ENCODE assay signal across 8 cellular contexts in genomic region chr3:43893721-43894120, GRCh38.
A peak's percentile ranks its signal among the peaks of the same experiment; 100 is the strongest.
DNase-seq lines count a peak whose midpoint lies in the region; ATAC-seq and TF ChIP-seq lines count a peak whose summit lies in the region.

No MANE protein-coding gene starts in this region.

- intact Hi-C loops in activated CD4-positive, alpha-beta T cell treated with anti-CD3 and anti-CD28 coated beads for 36 hours (cut with DNase I, micrococcal nuclease): loop anchor here (1.0 to 5.0 kb wide), 4 partner anchors 103 to 203 kb away; partner anchors contain the start of gene ABHD5 (in 1 of the 2)
- intact Hi-C loops in activated CD8-positive, alpha-beta T cell treated with anti-CD3 and anti-CD28 coated beads for 36 hours (cut with micrococcal nuclease): no loop called here

- H3K27me3 ChIP-seq in iPS-15b (ENCODE audit: control insufficient read depth, insufficient read depth, low read length): peaks cover 28% of the 10 kb centered on the region
- peaks cover 8 to 21% of the 10 kb centered on the region in 2 donors for H3K27me3 ChIP-seq in stomach smooth muscle (ENCODE audit: control insufficient read depth in 1 of 2, insufficient read depth in 2 of 2, low read length in 2 of 2)

- H3K27me3 Mint-ChIP-seq in activated CD4-positive, alpha-beta T cell treated with anti-CD3 and anti-CD28 coated beads for 36 hours: peaks cover 40% of the 10 kb centered on the region
- H3K27me3 Mint-ChIP-seq in activated CD8-positive, alpha-beta T cell treated with anti-CD3 and anti-CD28 coated beads for 36 hours: peaks cover 56% of the 10 kb centered on the region

- no peaks in the 10 kb centered on the region for H3K36me3 Mint-ChIP-seq in activated CD4-positive, alpha-beta T cell treated with anti-CD3 and anti-CD28 coated beads for 36 hours (ENCODE audit: low read depth)
- no peaks in the 10 kb centered on the region for H3K36me3 Mint-ChIP-seq in activated CD8-positive, alpha-beta T cell treated with anti-CD3 and anti-CD28 coated beads for 36 hours (ENCODE audit: low read depth)

- H3K9ac ChIP-seq in iPS-15b (ENCODE audit: low read depth, low read length): peak overlapping the region; percentile 37
- H3K9ac ChIP-seq in stomach smooth muscle (ENCODE audit: low read length in 2 of 2): no peak overlapping the region

- TF ChIP-seq CTCF in activated CD8-positive, alpha-beta T cell treated with anti-CD3 and anti-CD28 coated beads for 36 hours (IDR thresholded peaks at IDR 0.05): no peak

- no peak overlapping the region for H3K27ac ChIP-seq in stomach smooth muscle (ENCODE audit: low read length)

- peaks cover 8% of the 10 kb centered on the region for H3K4me1 Mint-ChIP-seq in activated CD4-positive, alpha-beta T cell treated with anti-CD3 and anti-CD28 coated beads for 36 hours
- peaks cover 11% of the 10 kb centered on the region for H3K4me1 Mint-ChIP-seq in activated CD8-positive, alpha-beta T cell treated with anti-CD3 and anti-CD28 coated beads for 36 hours (ENCODE audit: low read depth)

- H3K4me1 ChIP-seq in iPS-15b (ENCODE audit: control insufficient read depth, insufficient read depth, low read length): peaks cover 3% of the 10 kb centered on the region
- H3K4me1 ChIP-seq in stomach smooth muscle (ENCODE audit: control insufficient read depth, insufficient read depth, low read length): peaks cover 8% of the 10 kb centered on the region

- H3K27ac Mint-ChIP-seq in activated CD4-positive, alpha-beta T cell treated with anti-CD3 and anti-CD28 coated beads for 36 hours: no peak overlapping the region
- H3K27ac Mint-ChIP-seq in activated CD8-positive, alpha-beta T cell treated with anti-CD3 and anti-CD28 coated beads for 36 hours: no peak overlapping the region

- ATAC-seq in activated CD4-positive, alpha-beta T cell treated with anti-CD3 and anti-CD28 coated beads for 36 hours: peak; percentile 28
- peak; percentile 42 for ATAC-seq in activated CD8-positive, alpha-beta T cell treated with anti-CD3 and anti-CD28 coated beads for 36 hours
- ATAC-seq in HG03139 (IDR thresholded peaks at IDR 0.05; ENCODE audit: unreplicated experiment): no peak
- no peak for ATAC-seq in GM18520 (IDR thresholded peaks at IDR 0.05; ENCODE audit: unreplicated experiment)

- peak; percentile 51 for DNase-seq in activated CD4-positive, alpha-beta T cell treated with anti-CD3 and anti-CD28 coated beads for 36 hours
- DNase-seq in activated CD4-positive, alpha-beta T cell treated with anti-CD3 and anti-CD28 coated beads for 4 hours: no peak
- peak; percentile 35 for DNase-seq in activated CD8-positive, alpha-beta T cell treated with anti-CD3 and anti-CD28 coated beads for 36 hours
- no peak for DNase-seq in dedifferentiated amniotic fluid mesenchymal stem cell (ENCODE audit: extremely low spot score)

- H3K36me3 ChIP-seq in iPS-15b (ENCODE audit: control insufficient read depth, insufficient read depth, low read length) (no peaks in the 10 kb centered on the region), stomach smooth muscle (ENCODE audit: control insufficient read depth in 2 of 2, insufficient read depth in 2 of 2, low read length in 2 of 2) (no peaks in the 10 kb centered on the region)

- no peaks in the 10 kb centered on the region for H3K9me3 ChIP-seq in iPS-15b (ENCODE audit: control insufficient read depth, insufficient read depth, low read length)
- peaks cover 0 to 3% of the 10 kb centered on the region in 2 donors for H3K9me3 ChIP-seq in stomach smooth muscle (ENCODE audit: control insufficient read depth in 2 of 2, low read length in 2 of 2)

- H3K4me3 ChIP-seq in iPS-15b (ENCODE audit: low read depth, low read length) (peak overlapping the region; percentile 80), stomach smooth muscle (ENCODE audit: low read length in 2 of 2) (peak overlapping the region; percentile 47 to 71)

- CTCF ChIA-PET in activated CD4-positive, alpha-beta T cell treated with anti-CD3 and anti-CD28 coated beads for 36 hours (lab: Charles Lee): no interaction called here
- CTCF ChIA-PET in activated CD8-positive, alpha-beta T cell treated with anti-CD3 and anti-CD28 coated beads for 36 hours (lab: Charles Lee): no interaction called here

- POLR2A ChIA-PET in activated CD4-positive, alpha-beta T cell treated with anti-CD3 and anti-CD28 coated beads for 36 hours (lab: Charles Lee): no interaction called here
- POLR2A ChIA-PET in activated CD8-positive, alpha-beta T cell treated with anti-CD3 and anti-CD28 coated beads for 36 hours (lab: Charles Lee): interaction anchor here (0.7 kb wide), 1 partner anchor 652 kb away, joined by 4 read pairs; no protein-coding TSS in a partner anchor

- peak overlapping the region; percentile 63 for H3K4me3 Mint-ChIP-seq in activated CD4-positive, alpha-beta T cell treated with anti-CD3 and anti-CD28 coated beads for 36 hours
- H3K4me3 Mint-ChIP-seq in activated CD8-positive, alpha-beta T cell treated with anti-CD3 and anti-CD28 coated beads for 36 hours: peak overlapping the region; percentile 70

- H3K9me3 Mint-ChIP-seq in activated CD4-positive, alpha-beta T cell treated with anti-CD3 and anti-CD28 coated beads for 36 hours (ENCODE audit: low read depth): no peaks in the 10 kb centered on the region
- H3K9me3 Mint-ChIP-seq in activated CD8-positive, alpha-beta T cell treated with anti-CD3 and anti-CD28 coated beads for 36 hours: no peaks in the 10 kb centered on the region

Comparison
In these comparisons a context has a peak if more than half of its experiments do, and no peak if none do; other contexts are left out.
1. DNase-seq: peak in activated CD4-positive, alpha-beta T cell treated with anti-CD3 and anti-CD28 coated beads for 36 hours (single experiment) and activated CD8-positive, alpha-beta T cell treated with anti-CD3 and anti-CD28 coated beads for 36 hours (single experiment); none in activated CD4-positive, alpha-beta T cell treated with anti-CD3 and anti-CD28 coated beads for 4 hours (0 of 2) and dedifferentiated amniotic fluid mesenchymal stem cell (single experiment).
2. ATAC-seq: peak in activated CD4-positive, alpha-beta T cell treated with anti-CD3 and anti-CD28 coated beads for 36 hours (single experiment) and activated CD8-positive, alpha-beta T cell treated with anti-CD3 and anti-CD28 coated beads for 36 hours (single experiment); none in HG03139 (single experiment) and GM18520 (single experiment).